In the genomic region with DNA sequence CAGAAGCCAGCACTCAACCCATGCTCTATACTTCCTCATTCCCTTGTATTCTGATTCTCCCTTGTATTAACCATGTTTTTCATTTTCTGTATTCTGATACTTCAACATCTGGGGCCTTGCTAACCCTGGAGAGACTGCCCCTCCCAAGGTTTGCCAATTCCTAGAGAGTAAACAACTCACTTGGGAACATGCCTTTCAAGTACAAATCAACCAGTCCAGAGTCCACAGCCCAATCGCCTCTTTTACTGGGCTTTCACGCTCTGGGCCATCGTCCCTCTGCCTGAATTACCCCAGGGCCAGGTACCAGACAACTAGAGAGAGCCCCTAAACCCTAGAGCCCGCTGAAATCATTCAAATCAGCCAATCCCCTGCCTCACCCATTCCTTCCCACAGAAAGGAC, we compare ENCODE assay signal across 1 cellular context.
TF ChIP-seq lines count a peak whose summit lies in the region.

No MANE protein-coding gene starts in this region.

TF ChIP-seq in HepG2, 621 proteins besides CTCF, POLR2A, EP300 and RAD21 (continued from another document and continues in another):
- no peak for TF ChIP-seq CSRNP2 (CRISPR knock-in tag; conservative IDR thresholded peaks at IDR 0.05; ENCODE audit: low read depth)
- TF ChIP-seq, protein P1, sequence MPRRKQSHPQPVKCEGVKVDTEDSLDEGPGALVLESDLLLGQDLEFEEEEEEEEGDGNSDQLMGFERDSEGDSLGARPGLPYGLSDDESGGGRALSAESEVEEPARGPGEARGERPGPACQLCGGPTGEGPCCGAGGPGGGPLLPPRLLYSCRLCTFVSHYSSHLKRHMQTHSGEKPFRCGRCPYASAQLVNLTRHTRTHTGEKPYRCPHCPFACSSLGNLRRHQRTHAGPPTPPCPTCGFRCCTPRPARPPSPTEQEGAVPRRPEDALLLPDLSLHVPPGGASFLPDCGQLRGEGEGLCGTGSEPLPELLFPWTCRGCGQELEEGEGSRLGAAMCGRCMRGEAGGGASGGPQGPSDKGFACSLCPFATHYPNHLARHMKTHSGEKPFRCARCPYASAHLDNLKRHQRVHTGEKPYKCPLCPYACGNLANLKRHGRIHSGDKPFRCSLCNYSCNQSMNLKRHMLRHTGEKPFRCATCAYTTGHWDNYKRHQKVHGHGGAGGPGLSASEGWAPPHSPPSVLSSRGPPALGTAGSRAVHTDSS (CRISPR knock-in tag; conservative IDR thresholded peaks at IDR 0.05) = no peak
- peak; percentile 46 for TF ChIP-seq SAP130 (CRISPR knock-in tag; IDR thresholded peaks at IDR 0.05; ENCODE audit: low read depth)
- TF ChIP-seq ZBTB21 (CRISPR knock-in tag; IDR thresholded peaks at IDR 0.05) = no peak
- no peak for TF ChIP-seq ZSCAN30 (CRISPR knock-in tag; IDR thresholded peaks at IDR 0.05)
- no peak for TF ChIP-seq EED (CRISPR knock-in tag; IDR thresholded peaks at IDR 0.05)
- no peak for TF ChIP-seq ZNF451 (CRISPR knock-in tag; IDR thresholded peaks at IDR 0.05)
- TF ChIP-seq IRX3 (CRISPR knock-in tag; IDR thresholded peaks at IDR 0.05; ENCODE audit: borderline replicate concordance, low read depth) = no peak
- TF ChIP-seq, protein P2, sequence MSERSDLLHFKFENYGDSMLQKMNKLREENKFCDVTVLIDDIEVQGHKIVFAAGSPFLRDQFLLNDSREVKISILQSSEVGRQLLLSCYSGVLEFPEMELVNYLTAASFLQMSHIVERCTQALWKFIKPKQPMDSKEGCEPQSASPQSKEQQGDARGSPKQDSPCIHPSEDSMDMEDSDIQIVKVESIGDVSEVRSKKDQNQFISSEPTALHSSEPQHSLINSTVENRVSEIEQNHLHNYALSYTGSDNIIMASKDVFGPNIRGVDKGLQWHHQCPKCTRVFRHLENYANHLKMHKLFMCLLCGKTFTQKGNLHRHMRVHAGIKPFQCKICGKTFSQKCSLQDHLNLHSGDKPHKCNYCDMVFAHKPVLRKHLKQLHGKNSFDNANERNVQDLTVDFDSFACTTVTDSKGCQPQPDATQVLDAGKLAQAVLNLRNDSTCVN (CRISPR knock-in tag; IDR thresholded peaks at IDR 0.05; ENCODE audit: borderline replicate concordance) = no peak
- no peak for TF ChIP-seq ZNF446 (CRISPR knock-in tag; IDR thresholded peaks at IDR 0.05)
- peak; percentile 48; the same call in 1 of the 2 replicates for TF ChIP-seq HDAC1 (CRISPR knock-in tag; IDR thresholded peaks at IDR 0.05)
- TF ChIP-seq REL (CRISPR knock-in tag; conservative IDR thresholded peaks at IDR 0.05) = no peak
- no peak for TF ChIP-seq SRSF1 (optimal IDR thresholded peaks at IDR 0.05; ENCODE audit: low read depth, low read length)
- TF ChIP-seq, protein P3, sequence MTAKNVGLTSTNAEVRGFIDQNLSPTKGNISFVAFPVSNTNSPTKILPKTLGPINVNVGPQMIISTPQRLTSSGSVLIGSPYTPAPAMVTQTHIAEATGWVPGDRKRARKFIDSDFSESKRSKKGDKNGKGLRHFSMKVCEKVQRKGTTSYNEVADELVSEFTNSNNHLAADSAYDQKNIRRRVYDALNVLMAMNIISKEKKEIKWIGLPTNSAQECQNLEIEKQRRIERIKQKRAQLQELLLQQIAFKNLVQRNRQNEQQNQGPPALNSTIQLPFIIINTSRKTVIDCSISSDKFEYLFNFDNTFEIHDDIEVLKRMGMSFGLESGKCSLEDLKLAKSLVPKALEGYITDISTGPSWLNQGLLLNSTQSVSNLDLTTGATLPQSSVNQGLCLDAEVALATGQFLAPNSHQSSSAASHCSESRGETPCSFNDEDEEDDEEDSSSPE (CRISPR knock-in tag; IDR thresholded peaks at IDR 0.05) = no peak
- no peak for TF ChIP-seq ZFAT (CRISPR knock-in tag; conservative IDR thresholded peaks at IDR 0.05)
- TF ChIP-seq, protein P4, sequence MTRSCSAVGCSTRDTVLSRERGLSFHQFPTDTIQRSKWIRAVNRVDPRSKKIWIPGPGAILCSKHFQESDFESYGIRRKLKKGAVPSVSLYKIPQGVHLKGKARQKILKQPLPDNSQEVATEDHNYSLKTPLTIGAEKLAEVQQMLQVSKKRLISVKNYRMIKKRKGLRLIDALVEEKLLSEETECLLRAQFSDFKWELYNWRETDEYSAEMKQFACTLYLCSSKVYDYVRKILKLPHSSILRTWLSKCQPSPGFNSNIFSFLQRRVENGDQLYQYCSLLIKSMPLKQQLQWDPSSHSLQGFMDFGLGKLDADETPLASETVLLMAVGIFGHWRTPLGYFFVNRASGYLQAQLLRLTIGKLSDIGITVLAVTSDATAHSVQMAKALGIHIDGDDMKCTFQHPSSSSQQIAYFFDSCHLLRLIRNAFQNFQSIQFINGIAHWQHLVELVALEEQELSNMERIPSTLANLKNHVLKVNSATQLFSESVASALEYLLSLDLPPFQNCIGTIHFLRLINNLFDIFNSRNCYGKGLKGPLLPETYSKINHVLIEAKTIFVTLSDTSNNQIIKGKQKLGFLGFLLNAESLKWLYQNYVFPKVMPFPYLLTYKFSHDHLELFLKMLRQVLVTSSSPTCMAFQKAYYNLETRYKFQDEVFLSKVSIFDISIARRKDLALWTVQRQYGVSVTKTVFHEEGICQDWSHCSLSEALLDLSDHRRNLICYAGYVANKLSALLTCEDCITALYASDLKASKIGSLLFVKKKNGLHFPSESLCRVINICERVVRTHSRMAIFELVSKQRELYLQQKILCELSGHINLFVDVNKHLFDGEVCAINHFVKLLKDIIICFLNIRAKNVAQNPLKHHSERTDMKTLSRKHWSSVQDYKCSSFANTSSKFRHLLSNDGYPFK (CRISPR knock-in tag; IDR thresholded peaks at IDR 0.05; ENCODE audit: borderline replicate concordance) = no peak
- TF ChIP-seq HNRNPL (IDR thresholded peaks at IDR 0.05; ENCODE audit: low read depth, low read length) = no peak
- TF ChIP-seq ZNF235 (CRISPR knock-in tag; IDR thresholded peaks at IDR 0.05; ENCODE audit: borderline replicate concordance) = no peak
- TF ChIP-seq, protein P5, sequence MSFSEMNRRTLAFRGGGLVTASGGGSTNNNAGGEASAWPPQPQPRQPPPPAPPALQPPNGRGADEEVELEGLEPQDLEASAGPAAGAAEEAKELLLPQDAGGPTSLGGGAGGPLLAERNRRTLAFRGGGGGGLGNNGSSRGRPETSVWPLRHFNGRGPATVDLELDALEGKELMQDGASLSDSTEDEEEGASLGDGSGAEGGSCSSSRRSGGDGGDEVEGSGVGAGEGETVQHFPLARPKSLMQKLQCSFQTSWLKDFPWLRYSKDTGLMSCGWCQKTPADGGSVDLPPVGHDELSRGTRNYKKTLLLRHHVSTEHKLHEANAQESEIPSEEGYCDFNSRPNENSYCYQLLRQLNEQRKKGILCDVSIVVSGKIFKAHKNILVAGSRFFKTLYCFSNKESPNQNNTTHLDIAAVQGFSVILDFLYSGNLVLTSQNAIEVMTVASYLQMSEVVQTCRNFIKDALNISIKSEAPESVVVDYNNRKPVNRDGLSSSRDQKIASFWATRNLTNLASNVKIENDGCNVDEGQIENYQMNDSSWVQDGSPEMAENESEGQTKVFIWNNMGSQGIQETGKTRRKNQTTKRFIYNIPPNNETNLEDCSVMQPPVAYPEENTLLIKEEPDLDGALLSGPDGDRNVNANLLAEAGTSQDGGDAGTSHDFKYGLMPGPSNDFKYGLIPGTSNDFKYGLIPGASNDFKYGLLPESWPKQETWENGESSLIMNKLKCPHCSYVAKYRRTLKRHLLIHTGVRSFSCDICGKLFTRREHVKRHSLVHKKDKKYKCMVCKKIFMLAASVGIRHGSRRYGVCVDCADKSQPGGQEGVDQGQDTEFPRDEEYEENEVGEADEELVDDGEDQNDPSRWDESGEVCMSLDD (CRISPR knock-in tag; IDR thresholded peaks at IDR 0.05; ENCODE audit: borderline replicate concordance) = no peak
- TF ChIP-seq PHB2 (IDR thresholded peaks at IDR 0.05; ENCODE audit: partially characterized antibody) = no peak
- peak; percentile 31; the same call in 1 of the 2 replicates for TF ChIP-seq HOXA3 (CRISPR knock-in tag; IDR thresholded peaks at IDR 0.05)
- TF ChIP-seq PRDM15 (CRISPR knock-in tag; IDR thresholded peaks at IDR 0.05) = no peak
- 0 out of 2 replicates have a peak, but pooled peaks have one; percentile 34 for TF ChIP-seq ZNF350 (CRISPR knock-in tag; IDR thresholded peaks at IDR 0.05; ENCODE audit: borderline replicate concordance, low read depth)
- no peak for TF ChIP-seq SAFB2 (CRISPR knock-in tag; IDR thresholded peaks at IDR 0.05; ENCODE audit: borderline replicate concordance, low read depth)
- no peak for TF ChIP-seq PHF20 (CRISPR knock-in tag; IDR thresholded peaks at IDR 0.05)
- TF ChIP-seq, protein P6, sequence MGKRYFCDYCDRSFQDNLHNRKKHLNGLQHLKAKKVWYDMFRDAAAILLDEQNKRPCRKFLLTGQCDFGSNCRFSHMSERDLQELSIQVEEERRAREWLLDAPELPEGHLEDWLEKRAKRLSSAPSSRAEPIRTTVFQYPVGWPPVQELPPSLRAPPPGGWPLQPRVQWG (CRISPR knock-in tag; IDR thresholded peaks at IDR 0.05; ENCODE audit: borderline replicate concordance, low read depth) = no peak
- TF ChIP-seq YY1 (IDR thresholded peaks at IDR 0.05; ENCODE audit: insufficient read depth, insufficient replicate concordance, low read depth, low read length) = peak; percentile 22
- no peak for TF ChIP-seq ZNF891 (CRISPR knock-in tag; IDR thresholded peaks at IDR 0.05)
- TF ChIP-seq SNAI1 (CRISPR knock-in tag; IDR thresholded peaks at IDR 0.05; ENCODE audit: borderline replicate concordance) = no peak
- TF ChIP-seq RARA (CRISPR knock-in tag; IDR thresholded peaks at IDR 0.05) = peak; percentile 77
- TF ChIP-seq FOXO4 (CRISPR knock-in tag; conservative IDR thresholded peaks at IDR 0.05) = no peak
- no peak for TF ChIP-seq MTF1 (CRISPR knock-in tag; IDR thresholded peaks at IDR 0.05)
- no peak for TF ChIP-seq ZNF556 (CRISPR knock-in tag; IDR thresholded peaks at IDR 0.05; ENCODE audit: borderline replicate concordance)
- no peak for TF ChIP-seq HNRNPK (IDR thresholded peaks at IDR 0.05; ENCODE audit: low read depth, low read length, poor library complexity, severe bottlenecking)
- no peak for TF ChIP-seq ZNF333 (CRISPR knock-in tag; IDR thresholded peaks at IDR 0.05; ENCODE audit: borderline replicate concordance)
- 0 out of 2 replicates have a peak, but pooled peaks have one; percentile 34 for TF ChIP-seq THAP11 (CRISPR knock-in tag; IDR thresholded peaks at IDR 0.05)
- no peak for TF ChIP-seq ZSCAN21 (CRISPR knock-in tag; IDR thresholded peaks at IDR 0.05; ENCODE audit: borderline replicate concordance)
- TF ChIP-seq ZNF30 (CRISPR knock-in tag; IDR thresholded peaks at IDR 0.05) = no peak
- no peak for TF ChIP-seq NBN (conservative IDR thresholded peaks at IDR 0.05)
- no peak for TF ChIP-seq SMARCC2 (IDR thresholded peaks at IDR 0.05)
- no peak for TF ChIP-seq ZNF468 (CRISPR knock-in tag; IDR thresholded peaks at IDR 0.05)
- 0 out of 2 replicates have a peak, but pooled peaks have one; percentile 32 for TF ChIP-seq ZNF543 (CRISPR knock-in tag; IDR thresholded peaks at IDR 0.05)
- TF ChIP-seq SMAD3 (CRISPR knock-in tag; IDR thresholded peaks at IDR 0.05) = peak; percentile 88
- no peak for TF ChIP-seq NFE2L2 (IDR thresholded peaks at IDR 0.05; ENCODE audit: low read length)
- TF ChIP-seq ZNF704 (CRISPR knock-in tag; IDR thresholded peaks at IDR 0.05; ENCODE audit: borderline replicate concordance) = no peak
- TF ChIP-seq HNF4A (CRISPR knock-in tag; IDR thresholded peaks at IDR 0.05) = peak; percentile 97
